In genomic region chr5:163571755-163572154, GRCh38 we compare ENCODE assay signal across 12 cellular contexts.
DNase-seq lines count a peak whose midpoint lies in the region; ATAC-seq and TF ChIP-seq lines count a peak whose summit lies in the region.
"Had no signal": no experiment of that assay in that cellular context is flagged by ENCODE, and none has a peak within 500 bp of the region (broad histone marks: within the 10 kb centered on the region; RNA-seq: fewer than 3 reads in every experiment).

No MANE protein-coding gene starts in this region.

- CTCF ChIA-PET in AG04449 (lab: Yijun Ruan, JAX) = interaction anchor here (0.7 to 13.3 kb wide), 4 partner anchors 123 to 1637 kb away, joined by 3 to 152 read pairs (median 42); no protein-coding TSS in a partner anchor

- H3K4me3 ChIP-seq in AG04449 (ENCODE audit: low read depth, low read length) (no peak overlapping the region), adipocyte (ENCODE audit: low read length) (no peak overlapping the region)

- no peaks in the 10 kb centered on the region for H3K36me3 ChIP-seq in adipocyte (ENCODE audit: control insufficient read depth, insufficient read depth, low read length, severe bottlenecking)

- DNase-seq in AG04449 (ENCODE audit: low read depth, low spot score) (peak; percentile 60), HK-2 (ENCODE audit: unreplicated experiment) (peak; percentile 29), adipocyte (ENCODE audit: low read depth) (peak; percentile 70), hepatic stellate cell (ENCODE audit: low spot score) (peak; percentile 47), iPS-NIHi7 (ENCODE audit: extremely low spot score) (no peak), SIG-M5 treated with dmso at 0.1 percent for 504 hours (lab: John Stamatoyannopoulos, UW; ENCODE audit: unreplicated experiment) (no peak), left ventricle myocardium superior (no peak)
- DNase-seq: activated CD4-positive, alpha-beta T cell treated with anti-CD3 and anti-CD28 coated beads for 36 hours; activated effector memory CD4-positive, alpha-beta T cell treated with Interleukin-2 at 50 U/mL for 16 hours; NCI-H2081 treated with DMSO at 0.1 percent for 48 hours; SHP77 treated with DMSO at 0.1 percent for 48 hours had no signal

- ATAC-seq in GM18498 (IDR thresholded peaks at IDR 0.05; ENCODE audit: unreplicated experiment) = no peak
- no peak for ATAC-seq in left ventricle myocardium superior
- ATAC-seq: activated CD4-positive, alpha-beta T cell treated with anti-CD3 and anti-CD28 coated beads for 36 hours had no signal

- TF ChIP-seq CTCF in AG04449 (IDR thresholded peaks at IDR 0.05; ENCODE audit: insufficient read depth, low read length, missing control alignments) = no peak

- no peaks in the 10 kb centered on the region for H3K27me3 ChIP-seq in adipocyte (replicated peaks; ENCODE audit: control insufficient read depth, insufficient read depth, low read length)

- intact Hi-C loops in left ventricle myocardium superior (cut with micrococcal nuclease) = no loop called here

- H3K9me3 ChIP-seq in adipocyte (ENCODE audit: control insufficient read depth, low read length) = no peaks in the 10 kb centered on the region

- POLR2A ChIA-PET in AG04449 (lab: Yijun Ruan, JAX) = no interaction called here

- H3K9ac ChIP-seq in adipocyte (ENCODE audit: low read length) = no peak overlapping the region

- H3K4me1 ChIP-seq in adipocyte (ENCODE audit: control insufficient read depth, insufficient read depth, low read length) = peaks cover 5% of the 10 kb centered on the region

Comparison
In these comparisons a context has a peak if more than half of its experiments do, and no peak if none do; other contexts are left out.
1. DNase-seq: peak in AG04449 (single experiment), HK-2 (single experiment), adipocyte (single experiment) and hepatic stellate cell (single experiment); none in iPS-NIHi7 (single experiment), SIG-M5 treated with dmso at 0.1 percent for 504 hours (single experiment) and left ventricle myocardium superior (single experiment).